Comparison of ENCODE assay signal across 8 cellular contexts in the genomic region with DNA sequence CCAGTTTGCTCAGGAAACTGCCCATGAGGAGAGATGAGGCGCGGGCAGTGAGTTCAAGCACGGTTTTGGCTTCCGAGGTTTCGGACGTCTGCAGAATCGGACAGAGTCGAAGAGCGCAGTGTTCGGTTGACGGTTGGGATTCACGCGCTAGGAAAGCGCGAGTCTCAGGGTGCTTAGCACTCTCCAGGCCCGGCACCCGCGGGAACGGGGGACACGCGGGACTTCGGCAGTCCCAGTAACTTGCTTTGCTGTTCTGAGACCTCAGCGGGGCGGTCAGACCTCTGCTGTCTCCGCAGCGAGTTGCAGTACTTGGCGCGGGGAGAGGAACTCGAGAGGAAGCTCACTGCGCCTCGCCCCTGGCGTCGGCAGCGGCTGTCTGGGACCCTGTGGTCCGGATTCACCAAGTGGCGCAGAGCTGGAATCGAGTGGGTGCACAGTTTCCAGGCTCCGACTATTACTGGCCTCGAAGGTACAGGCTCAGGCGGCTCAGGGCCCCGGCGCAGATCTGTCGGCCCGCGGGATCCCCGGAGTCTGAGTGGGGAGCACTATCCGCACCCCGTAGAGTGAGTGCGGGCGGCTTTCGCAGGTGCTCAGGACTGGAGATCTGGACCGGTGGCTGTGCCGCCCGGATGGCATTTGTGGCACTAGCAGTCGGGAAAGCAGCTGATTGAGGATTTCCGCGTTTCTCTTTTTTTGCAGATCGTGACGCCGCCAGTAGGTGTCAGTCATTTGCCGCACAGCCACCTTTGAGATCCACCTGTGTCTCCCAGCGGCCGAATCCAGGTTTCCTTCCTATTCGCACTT. TPM values are rescaled to one million over a fixed set of nuclear protein-coding genes. Genes with fewer than 3 reads are reported as not detected.
DNase-seq lines count a peak whose midpoint lies in the region; ATAC-seq and TF ChIP-seq lines count a peak whose summit lies in the region.

TSS of gene POM121L2 (minus strand) at position 128 of the 804 bp plus-strand sequence. CDS start at position 25, 103 bp downstream.

- no peaks in the 10 kb centered on the region for H3K36me3 ChIP-seq in kidney epithelial cell (ENCODE audit: control insufficient read depth, insufficient read depth, low read length)

- peaks cover 25% of the 10 kb centered on the region for H3K27me3 ChIP-seq in kidney epithelial cell (ENCODE audit: control insufficient read depth, insufficient read depth, low read length)

- peak; percentile 67 for DNase-seq in AG20443 (ENCODE audit: low spot score)
- peak; percentile 19 for DNase-seq in NCI-H1092 treated with DMSO at 0.1 percent for 48 hours (lab: John Stamatoyannopoulos, UW)
- DNase-seq in UCSD-AML1 (lab: John Stamatoyannopoulos, UW; ENCODE audit: unreplicated experiment) = peak; percentile 56
- DNase-seq in T47D (ENCODE audit: low read depth in 1 of 2, low spot score in 1 of 2) = peak; percentile 48 to 75
- no peak for DNase-seq in kidney epithelial cell (ENCODE audit: low read depth)
- DNase-seq in stimulated activated CD4-positive, alpha-beta T cell treated with anti-CD3 and anti-CD28 coated beads, Interleukin-2, amount 100 ng/mL, for 24 hours = peak; percentile 66 to 72

- TF ChIP-seq CTCF in kidney epithelial cell (IDR thresholded peaks at IDR 0.05; ENCODE audit: insufficient read depth, low read length, poor library complexity, severe bottlenecking) = peak; percentile 82

- ATAC-seq in GM19395 (IDR thresholded peaks at IDR 0.05; ENCODE audit: unreplicated experiment) (peak; percentile 75), GM21423 (IDR thresholded peaks at IDR 0.05; ENCODE audit: unreplicated experiment) (no peak)

- H3K4me3 ChIP-seq in kidney epithelial cell (ENCODE audit: low read depth, low read length) = peak within 1 kb of the TSS; percentile 44

- in situ Hi-C loops in T47D (cut with HindIII; ENCODE audit: low pct_unique_long_range_greater_than_20kb, low sequenced_read_pairs) = no loop called here

RNA-seq across cellular contexts. Expression of gene POM121L2, which starts in this region (rescaled TPM):
- total RNA-seq in kidney epithelial cell = not detected in 2 replicates
